In the genomic region with DNA sequence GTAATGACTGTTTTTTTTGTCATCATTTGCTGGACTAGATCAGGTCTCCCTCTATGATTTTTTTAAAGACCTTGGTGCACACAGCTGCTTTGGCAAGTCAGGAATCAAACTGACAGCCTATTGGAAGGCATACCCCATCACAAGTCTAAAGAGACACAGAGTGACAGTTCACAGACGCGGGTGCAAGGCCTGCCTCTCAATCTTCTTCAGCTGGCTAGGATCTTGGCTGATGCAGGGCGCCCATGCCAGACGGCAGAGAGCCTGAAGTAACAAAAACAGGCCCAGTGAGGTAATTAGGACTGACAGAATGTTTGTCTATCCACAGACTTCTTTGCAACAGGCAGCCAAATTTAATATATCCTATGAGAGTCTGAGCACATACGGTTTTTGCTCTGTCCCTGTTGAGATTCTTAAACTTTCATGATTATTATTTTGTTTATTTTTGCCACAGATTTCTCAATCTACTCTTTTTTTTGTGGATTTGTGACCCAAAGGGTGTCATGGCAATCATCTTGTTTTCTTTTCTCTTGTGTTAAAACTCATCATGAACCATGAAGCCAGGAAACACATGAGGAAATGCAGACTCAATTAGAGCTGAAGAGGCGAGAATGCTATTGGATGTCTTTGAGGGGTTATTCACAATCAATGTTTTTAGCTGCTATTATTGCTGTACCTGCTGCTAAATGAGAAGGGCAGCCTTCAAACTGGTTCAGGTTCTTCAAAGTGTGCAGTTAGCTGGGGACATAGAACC, we compare ENCODE assay signal across 27 cellular contexts.
DNase-seq lines count a peak whose midpoint lies in the region; ATAC-seq and TF ChIP-seq lines count a peak whose summit lies in the region.
"Had no signal": no experiment of that assay in that cellular context is flagged by ENCODE, and none has a peak within 500 bp of the region (broad histone marks: within the 10 kb centered on the region; RNA-seq: fewer than 3 reads in every experiment).

No MANE protein-coding gene starts in this region.

- 25 to 40% (median 31%) methylated on average over 6 of the region's 6 CpGs for WGBS in psoas muscle, 3 donors

- ATAC-seq in psoas muscle (peak; percentile 86 to 97 (median 91)), HG02610 (IDR thresholded peaks at IDR 0.05; ENCODE audit: unreplicated experiment) (no peak), GM21423 (IDR thresholded peaks at IDR 0.05; ENCODE audit: unreplicated experiment) (no peak)
- ATAC-seq: pancreas; stimulated activated memory B cell treated with anti-CD40 and anti-IgM and Interleukin-4, amounts not matched to agents 10 μg/mL and 1 μg/mL and 100 μg/mL, for 72 hours had no signal

- H3K27me3 ChIP-seq in psoas muscle (ENCODE audit: insufficient read depth in 3 of 3, low read length in 2 of 3): no peaks in the 10 kb centered on the region
- H3K27me3 ChIP-seq: pancreas, Peyer's patch, suprapubic skin had no signal

- no peak overlapping the region for H3K4me3 ChIP-seq in psoas muscle
- H3K4me3 ChIP-seq: lung, pancreas, Peyer's patch, SK-N-MC, skin epidermis, suprapubic skin had no signal

- peak; percentile 46 for DNase-seq in ELF-1 (ENCODE audit: low read depth, low spot score)
- peak; percentile 90 for DNase-seq in NCI-H446 treated with DMSO at 0.1 percent for 48 hours (lab: John Stamatoyannopoulos, UW)
- peak; percentile 70 for DNase-seq in islet precursor cell
- DNase-seq in psoas muscle: peak; percentile 27 to 69
- DNase-seq in DMS114 treated with DMSO at 0.1 percent for 48 hours (lab: John Stamatoyannopoulos, UW; ENCODE audit: unreplicated experiment): no peak
- DNase-seq in endothelial cell (ENCODE audit: low spot score): no peak
- DNase-seq: activated naive CD8-positive, alpha-beta T cell treated with anti-CD3 and anti-CD28 coated beads for 36 hours; CD4-positive, CD25-positive, alpha-beta regulatory T cell; cerebellar nuclear complex; DMS153; GF-D8; hypothalamus; MV-4-11; naive B cell; NCI-H2029; pancreas; Peyer's patch; WERI-Rb-1 had no signal

- no peaks in the 10 kb centered on the region for H3K27me3 Mint-ChIP-seq in endothelial cell (ENCODE audit: unreplicated experiment)
- H3K27me3 Mint-ChIP-seq: activated naive CD8-positive, alpha-beta T cell treated with anti-CD3 and anti-CD28 coated beads for 36 hours; CD4-positive, CD25-positive, alpha-beta regulatory T cell; naive B cell had no signal

- no peaks in the 10 kb centered on the region for H3K36me3 Mint-ChIP-seq in endothelial cell (ENCODE audit: low read depth, unreplicated experiment)
- H3K36me3 Mint-ChIP-seq: activated naive CD8-positive, alpha-beta T cell treated with anti-CD3 and anti-CD28 coated beads for 36 hours; CD4-positive, CD25-positive, alpha-beta regulatory T cell; naive B cell; stimulated activated memory B cell treated with anti-CD40 and anti-IgM and Interleukin-4, amounts not matched to agents 10 μg/mL and 1 μg/mL and 100 μg/mL, for 72 hours had no signal

- H3K27ac ChIP-seq in psoas muscle: peak overlapping the region; percentile 28
- H3K27ac ChIP-seq: pancreas, Peyer's patch, SK-N-MC, skin epidermis, suprapubic skin, WERI-Rb-1 had no signal

- H3K9me3 ChIP-seq in psoas muscle: no peaks in the 10 kb centered on the region
- H3K9me3 ChIP-seq: pancreas, Peyer's patch, suprapubic skin had no signal

- H3K36me3 ChIP-seq in psoas muscle (ENCODE audit: insufficient read depth in 1 of 2, low read depth in 1 of 2): no peaks in the 10 kb centered on the region
- H3K36me3 ChIP-seq: pancreas, Peyer's patch, suprapubic skin, WERI-Rb-1 had no signal

- intact Hi-C loops in psoas muscle (cut with DNase I): loop anchor here in 1 of 2 donors (5.0 kb wide), 1 partner anchor 90 kb away; no protein-coding TSS in a partner anchor

- H3K27ac Mint-ChIP-seq in endothelial cell (ENCODE audit: unreplicated experiment): no peak overlapping the region
- H3K27ac Mint-ChIP-seq: activated naive CD8-positive, alpha-beta T cell treated with anti-CD3 and anti-CD28 coated beads for 36 hours; activated T-helper 2 cell treated with anti-CD3 and anti-CD28 coated beads, Interferon-gamma antibody, Interleukin-2, Interleukin-4, amounts not matched to agents 10 μg/mL and 5 μg/mL and 100 μg/mL, durations not matched to agents 14 hours and 24 hours and 36 hours; CD4-positive, CD25-positive, alpha-beta regulatory T cell; naive B cell; stimulated activated memory B cell treated with anti-CD40 and anti-IgM and Interleukin-4, amounts not matched to agents 10 μg/mL and 1 μg/mL and 100 μg/mL, for 72 hours; T-helper 2 cell treated with Interferon-gamma antibody and Interleukin-4, amounts not matched to agents 5 μg/mL and 100 μg/mL, for 36 hours had no signal

- TF ChIP-seq CTCF in psoas muscle (IDR thresholded peaks at IDR 0.05) (no peak), endothelial cell (IDR thresholded peaks at IDR 0.05; ENCODE audit: unreplicated experiment) (no peak)

- H3K4me3 Mint-ChIP-seq in endothelial cell (ENCODE audit: unreplicated experiment): no peak overlapping the region
- H3K4me3 Mint-ChIP-seq: activated naive CD8-positive, alpha-beta T cell treated with anti-CD3 and anti-CD28 coated beads for 36 hours; CD4-positive, CD25-positive, alpha-beta regulatory T cell; naive B cell; stimulated activated memory B cell treated with anti-CD40 and anti-IgM and Interleukin-4, amounts not matched to agents 10 μg/mL and 1 μg/mL and 100 μg/mL, for 72 hours; T-helper 2 cell treated with Interferon-gamma antibody and Interleukin-4, amounts not matched to agents 5 μg/mL and 100 μg/mL, for 36 hours had no signal

- peaks cover 4% of the 10 kb centered on the region for H3K4me1 ChIP-seq in psoas muscle
- H3K4me1 ChIP-seq: pancreas, Peyer's patch, suprapubic skin had no signal

- peaks cover 2% of the 10 kb centered on the region for H3K4me1 Mint-ChIP-seq in endothelial cell (ENCODE audit: unreplicated experiment)
- H3K4me1 Mint-ChIP-seq: activated naive CD8-positive, alpha-beta T cell treated with anti-CD3 and anti-CD28 coated beads for 36 hours; CD4-positive, CD25-positive, alpha-beta regulatory T cell; naive B cell; stimulated activated memory B cell treated with anti-CD40 and anti-IgM and Interleukin-4, amounts not matched to agents 10 μg/mL and 1 μg/mL and 100 μg/mL, for 72 hours had no signal

- no peaks in the 10 kb centered on the region for H3K9me3 Mint-ChIP-seq in endothelial cell (ENCODE audit: unreplicated experiment)
- H3K9me3 Mint-ChIP-seq: T-helper 2 cell treated with Interferon-gamma antibody and Interleukin-4, amounts not matched to agents 5 μg/mL and 100 μg/mL, for 36 hours had no signal

Comparison
In these comparisons a context has a peak if more than half of its experiments do, and no peak if none do; other contexts are left out.
1. DNase-seq: peak in ELF-1 (single experiment), NCI-H446 treated with DMSO at 0.1 percent for 48 hours (single experiment), islet precursor cell (single experiment) and psoas muscle (2 of 2); none in DMS114 treated with DMSO at 0.1 percent for 48 hours (single experiment) and endothelial cell (single experiment).
2. ATAC-seq: peak in psoas muscle (4 of 4); none in HG02610 (single experiment) and GM21423 (single experiment).